Comparison of ENCODE assay signal across 29 cellular contexts in the genomic region with DNA sequence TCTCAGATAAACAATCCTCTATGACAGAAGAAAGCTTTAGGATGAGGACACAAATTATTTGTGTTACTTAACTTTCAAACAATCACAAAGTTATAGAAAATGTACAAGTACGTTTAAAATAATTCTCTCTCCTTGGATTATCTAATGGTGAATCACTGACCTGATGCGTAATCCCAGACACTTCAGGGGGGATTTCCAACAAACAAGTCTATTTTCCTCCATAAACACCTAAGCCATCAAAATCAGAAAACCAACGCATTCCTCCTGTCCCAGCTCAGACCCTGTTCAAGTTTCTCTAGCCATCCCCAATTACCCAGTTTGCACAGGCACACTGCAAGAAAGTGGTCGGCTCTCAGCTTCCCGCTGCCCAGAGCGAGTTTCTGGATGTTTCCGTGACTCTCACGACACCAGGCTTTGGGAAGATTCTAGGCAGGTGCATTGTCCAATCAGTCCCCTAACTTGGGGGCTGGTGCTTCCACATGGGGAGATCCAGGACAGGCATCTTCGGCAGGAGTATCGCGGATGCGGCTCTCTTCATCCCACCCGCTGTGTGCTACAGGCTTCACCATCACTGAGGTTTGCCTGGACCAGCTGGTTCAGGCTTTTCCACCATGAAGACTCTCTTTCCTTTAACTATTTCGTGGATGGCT.
DNase-seq lines count a peak whose midpoint lies in the region; ATAC-seq and TF ChIP-seq lines count a peak whose summit lies in the region.
"Had no signal": no experiment of that assay in that cellular context is flagged by ENCODE, and none has a peak within 500 bp of the region (broad histone marks: within the 10 kb centered on the region; RNA-seq: fewer than 3 reads in every experiment).

No MANE protein-coding gene starts in this region.

- ATAC-seq in foreskin keratinocyte (peak; percentile 34), HG03095 (IDR thresholded peaks at IDR 0.05; ENCODE audit: unreplicated experiment) (no peak)
- ATAC-seq: activated CD8-positive, alpha-beta T cell treated with anti-CD3 and anti-CD28 coated beads for 36 hours; CD8-positive, alpha-beta T cell; left colon; pancreas; stimulated activated naive CD8-positive, alpha-beta T cell treated with anti-CD3 and anti-CD28 coated beads, Interleukin-15, Interleukin-2, amounts not matched to agents 100 U/mL and 50 U/mL, for 24 hours had no signal

- H3K27ac ChIP-seq in RWPE1: peak overlapping the region; percentile 32; the same call in 1 of the 2 replicates
- H3K27ac ChIP-seq in foreskin keratinocyte: peak overlapping the region; percentile 9
- H3K27ac ChIP-seq: ascending aorta, esophagus squamous epithelium, hepatocyte, pancreas, PC-9, right atrium auricular region, uterus had no signal

- DNase-seq in activated naive CD4-positive, alpha-beta T cell treated with anti-CD3 and anti-CD28 coated beads, Interleukin-2, amount 50 U/mL, for 16 hours: no peak
- DNase-seq in RWPE1 (ENCODE audit: low spot score): peak; percentile 26
- peak in 1 of 2 donors; percentile 60 for DNase-seq in foreskin keratinocyte
- DNase-seq in renal cortical epithelial cell (ENCODE audit: low read depth): peak; percentile 29
- no peak for DNase-seq in OCI-M1 (lab: John Stamatoyannopoulos, UW)
- DNase-seq in type B pancreatic cell (ENCODE audit: extremely low spot score, unreplicated experiment): no peak
- DNase-seq: 8988T; activated CD8-positive, alpha-beta T cell treated with anti-CD3 and anti-CD28 coated beads for 36 hours; activated effector memory CD4-positive, alpha-beta T cell treated with Interleukin-2 at 50 U/mL for 16 hours; activated naive CD8-positive, alpha-beta T cell treated with anti-CD3 and anti-CD28 coated beads, Interleukin-2, amount 10 ng/mL, durations not matched to agents 7 days and 5 days; central memory CD4-positive, alpha-beta T cell; esophagus squamous epithelium; KBM-7; left colon; mammary epithelial cell; NCI-H2029; NCI-H524 treated with DMSO at 0.1 percent for 48 hours; PC-9; Right ventricle myocardium superior; stimulated activated naive CD8-positive, alpha-beta T cell treated with anti-CD3 and anti-CD28 coated beads, Interleukin-15, Interleukin-2, amounts not matched to agents 100 U/mL and 50 U/mL, for 24 hours; T-helper 2 cell; uterus had no signal

- CTCF ChIA-PET in RWPE1 (lab: Yijun Ruan, JAX): no interaction called here

- H3K27ac Mint-ChIP-seq in activated naive CD4-positive, alpha-beta T cell treated with anti-CD3 and anti-CD28 coated beads, Interleukin-2, amount 50 U/mL, for 24 hours: peak overlapping the region; percentile 20
- H3K27ac Mint-ChIP-seq in type B pancreatic cell: no peak overlapping the region
- H3K27ac Mint-ChIP-seq: activated CD8-positive, alpha-beta T cell treated with anti-CD3 and anti-CD28 coated beads for 36 hours; activated naive CD8-positive, alpha-beta T cell treated with anti-CD3 and anti-CD28 coated beads, Interleukin-2, amount 10 ng/mL, durations not matched to agents 7 days and 5 days; CD8-positive, alpha-beta T cell had no signal

- H3K27me3 ChIP-seq in foreskin keratinocyte: no peaks in the 10 kb centered on the region
- H3K27me3 ChIP-seq: ascending aorta, esophagus squamous epithelium, hepatocyte, pancreas, right atrium auricular region, uterus had no signal

- H3K4me3 Mint-ChIP-seq in activated naive CD4-positive, alpha-beta T cell treated with anti-CD3 and anti-CD28 coated beads, Interleukin-2, amount 50 U/mL, for 24 hours: no peak overlapping the region
- H3K4me3 Mint-ChIP-seq in type B pancreatic cell: no peak overlapping the region
- H3K4me3 Mint-ChIP-seq: activated CD8-positive, alpha-beta T cell treated with anti-CD3 and anti-CD28 coated beads for 36 hours; activated naive CD8-positive, alpha-beta T cell treated with anti-CD3 and anti-CD28 coated beads, Interleukin-2, amount 10 ng/mL, durations not matched to agents 7 days and 5 days; CD8-positive, alpha-beta T cell had no signal

- POLR2A ChIA-PET in RWPE1 (lab: Yijun Ruan, JAX; ENCODE audit: low non-redundant PET): no interaction called here

- TF ChIP-seq CTCF in RWPE1 (conservative IDR thresholded peaks at IDR 0.05; ENCODE audit: low read depth) (no peak), foreskin keratinocyte (conservative IDR thresholded peaks at IDR 0.05) (no peak), type B pancreatic cell (conservative IDR thresholded peaks at IDR 0.05) (no peak)

- H3K9me3 Mint-ChIP-seq in activated naive CD4-positive, alpha-beta T cell treated with anti-CD3 and anti-CD28 coated beads, Interleukin-2, amount 50 U/mL, for 24 hours: no peaks in the 10 kb centered on the region
- H3K9me3 Mint-ChIP-seq in type B pancreatic cell: no peaks in the 10 kb centered on the region
- H3K9me3 Mint-ChIP-seq: activated CD8-positive, alpha-beta T cell treated with anti-CD3 and anti-CD28 coated beads for 36 hours; CD8-positive, alpha-beta T cell had no signal

- peaks cover 18% of the 10 kb centered on the region for H3K4me1 ChIP-seq in foreskin keratinocyte
- H3K4me1 ChIP-seq: pancreas, right atrium auricular region, uterus had no signal

- no peaks in the 10 kb centered on the region for H3K27me3 Mint-ChIP-seq in activated naive CD4-positive, alpha-beta T cell treated with anti-CD3 and anti-CD28 coated beads, Interleukin-2, amount 50 U/mL, for 24 hours
- H3K27me3 Mint-ChIP-seq in type B pancreatic cell: no peaks in the 10 kb centered on the region
- H3K27me3 Mint-ChIP-seq: activated CD8-positive, alpha-beta T cell treated with anti-CD3 and anti-CD28 coated beads for 36 hours; activated naive CD8-positive, alpha-beta T cell treated with anti-CD3 and anti-CD28 coated beads, Interleukin-2, amount 10 ng/mL, durations not matched to agents 7 days and 5 days had no signal

- peaks cover 27% of the 10 kb centered on the region for H3K4me1 Mint-ChIP-seq in activated naive CD4-positive, alpha-beta T cell treated with anti-CD3 and anti-CD28 coated beads, Interleukin-2, amount 50 U/mL, for 24 hours
- H3K4me1 Mint-ChIP-seq in type B pancreatic cell (ENCODE audit: unreplicated experiment): peaks cover 6% of the 10 kb centered on the region

- peaks cover 3% of the 10 kb centered on the region for H3K36me3 Mint-ChIP-seq in activated naive CD4-positive, alpha-beta T cell treated with anti-CD3 and anti-CD28 coated beads, Interleukin-2, amount 50 U/mL, for 24 hours
- peaks cover 16% of the 10 kb centered on the region for H3K36me3 Mint-ChIP-seq in type B pancreatic cell

Comparison
In these comparisons a context has a peak if more than half of its experiments do, and no peak if none do; other contexts are left out.
1. DNase-seq: peak in RWPE1 (single experiment) and renal cortical epithelial cell (single experiment); none in activated naive CD4-positive, alpha-beta T cell treated with anti-CD3 and anti-CD28 coated beads, Interleukin-2, amount 50 U/mL, for 16 hours (single experiment), OCI-M1 (single experiment) and type B pancreatic cell (single experiment).